1 cellular context compared by ENCODE assay signal in genomic region chr3:124329723-124330122, GRCh38.
TF ChIP-seq lines count a peak whose summit lies in the region.

No MANE protein-coding gene starts in this region.

TF ChIP-seq in H1, 55 proteins besides CTCF, POLR2A, EP300 and RAD21 (continued from another document):
- no peak for TF ChIP-seq ATF3 (IDR thresholded peaks at IDR 0.05; ENCODE audit: insufficient read depth, low read depth, low read length)
- TF ChIP-seq USF2 (IDR thresholded peaks at IDR 0.05; ENCODE audit: low read length), result no peak
- TF ChIP-seq CTBP2 (IDR thresholded peaks at IDR 0.05; ENCODE audit: borderline replicate concordance, insufficient read depth, insufficient read length, low read length), result no peak
